Comparison of ENCODE assay signal across 1 cellular context in genomic region chr6:128053109-128053508, GRCh38.
TF ChIP-seq lines count a peak whose summit lies in the region.

No MANE protein-coding gene starts in this region.

TF ChIP-seq in HepG2, 621 proteins besides CTCF, POLR2A, EP300 and RAD21:
- TF ChIP-seq EZH2 (conservative IDR thresholded peaks at IDR 0.05; ENCODE audit: low read depth, low read length) (no peak), MATR3 (CRISPR knock-in tag; IDR thresholded peaks at IDR 0.05) (no peak), RBM22 (optimal IDR thresholded peaks at IDR 0.05; ENCODE audit: low read length) (peak; percentile 62), ZNF3 (CRISPR knock-in tag; IDR thresholded peaks at IDR 0.05) (no peak), ZNF510 (CRISPR knock-in tag; IDR thresholded peaks at IDR 0.05; ENCODE audit: low read depth) (no peak)
